12 cellular contexts compared by ENCODE assay signal in genomic region chr5:14775857-14776256, GRCh38.
A peak's percentile ranks its signal among the peaks of the same experiment; 100 is the strongest.
DNase-seq lines count a peak whose midpoint lies in the region; ATAC-seq and TF ChIP-seq lines count a peak whose summit lies in the region.
"Had no signal": no experiment of that assay in that cellular context is flagged by ENCODE, and none has a peak within 500 bp of the region (broad histone marks: within the 10 kb centered on the region; RNA-seq: fewer than 3 reads in every experiment).

No MANE protein-coding gene starts in this region.

- no peak overlapping the region for H3K4me3 Mint-ChIP-seq in activated naive CD8-positive, alpha-beta T cell
- no peak overlapping the region for H3K4me3 Mint-ChIP-seq in activated naive CD8-positive, alpha-beta T cell treated with anti-CD3 and anti-CD28 coated beads, Interleukin-2, amount 50 U/mL, for 24 hours
- H3K4me3 Mint-ChIP-seq: B cell, memory B cell had no signal

- intact Hi-C loops in ovary (cut with DNase I), result no loop called here

- peaks cover 53% of the 10 kb centered on the region for H3K4me1 Mint-ChIP-seq in activated naive CD8-positive, alpha-beta T cell (ENCODE audit: low read depth)
- peaks cover 5% of the 10 kb centered on the region for H3K4me1 Mint-ChIP-seq in activated naive CD8-positive, alpha-beta T cell treated with anti-CD3 and anti-CD28 coated beads, Interleukin-2, amount 50 U/mL, for 24 hours

- H3K4me1 ChIP-seq in Peyer's patch, result peaks cover 0 to 5% (median 0%) of the 10 kb centered on the region in 4 donors
- no peaks in the 10 kb centered on the region for H3K4me1 ChIP-seq in foreskin keratinocyte
- H3K4me1 ChIP-seq in thoracic aorta (ENCODE audit: control insufficient read depth in 1 of 2, low read depth in 2 of 2), result peaks cover 17 to 52% of the 10 kb centered on the region in 2 donors
- H3K4me1 ChIP-seq in ovary (ENCODE audit: insufficient read depth), result no peaks in the 10 kb centered on the region

- TF ChIP-seq POLR2A in Peyer's patch (IDR thresholded peaks at IDR 0.05) (no peak), ovary (IDR thresholded peaks at IDR 0.05) (no peak)

- WGBS in ovary, 3 donors, result 73 to 84% (median 83%) methylated on average over 7 of the region's 7 CpGs

- H3K36me3 Mint-ChIP-seq in activated naive CD8-positive, alpha-beta T cell, result peaks cover 23% of the 10 kb centered on the region
- H3K36me3 Mint-ChIP-seq in activated naive CD8-positive, alpha-beta T cell treated with anti-CD3 and anti-CD28 coated beads, Interleukin-2, amount 50 U/mL, for 24 hours (ENCODE audit: low read depth), result peaks cover 16% of the 10 kb centered on the region

- H3K27me3 Mint-ChIP-seq in activated naive CD8-positive, alpha-beta T cell, result no peaks in the 10 kb centered on the region
- H3K27me3 Mint-ChIP-seq in activated naive CD8-positive, alpha-beta T cell treated with anti-CD3 and anti-CD28 coated beads, Interleukin-2, amount 50 U/mL, for 24 hours, result no peaks in the 10 kb centered on the region
- H3K27me3 Mint-ChIP-seq: B cell, memory B cell had no signal

- no peak for ATAC-seq in activated naive CD8-positive, alpha-beta T cell treated with anti-CD3 and anti-CD28 coated beads, Interleukin-2, amount 50 U/mL, for 24 hours
- peak; percentile 29 for ATAC-seq in foreskin keratinocyte
- ATAC-seq in thoracic aorta (ENCODE audit: insufficient number of reproducible peaks, low FRiP score, low read depth), result no peak
- ATAC-seq in GM18867 (IDR thresholded peaks at IDR 0.05; ENCODE audit: unreplicated experiment), result no peak
- no peak for ATAC-seq in GM21737 (IDR thresholded peaks at IDR 0.05; ENCODE audit: unreplicated experiment)

- H3K4me3 ChIP-seq in Peyer's patch (no peak overlapping the region), thoracic aorta (no peak overlapping the region), ovary (no peak overlapping the region)

- H3K9me3 Mint-ChIP-seq in activated naive CD8-positive, alpha-beta T cell (ENCODE audit: low read depth), result no peaks in the 10 kb centered on the region
- H3K9me3 Mint-ChIP-seq in activated naive CD8-positive, alpha-beta T cell treated with anti-CD3 and anti-CD28 coated beads, Interleukin-2, amount 50 U/mL, for 24 hours, result no peaks in the 10 kb centered on the region
- H3K9me3 Mint-ChIP-seq: memory B cell had no signal

- peak overlapping the region; percentile 7 for H3K27ac Mint-ChIP-seq in activated naive CD8-positive, alpha-beta T cell
- H3K27ac Mint-ChIP-seq in activated naive CD8-positive, alpha-beta T cell treated with anti-CD3 and anti-CD28 coated beads, Interleukin-2, amount 50 U/mL, for 24 hours, result no peak overlapping the region
- H3K27ac Mint-ChIP-seq: B cell, memory B cell had no signal

- DNase-seq in activated naive CD8-positive, alpha-beta T cell treated with anti-CD3 and anti-CD28 coated beads, Interleukin-2, amount 50 U/mL, for 24 hours, result no peak
- DNase-seq in Peyer's patch (peak in 2 of 3 donors; percentile 53 to 54), foreskin keratinocyte (no peak), thoracic aorta (ENCODE audit: low spot score) (peak; percentile 14), ovary (no peak)
- DNase-seq: NCI-H1436, OCI-M1 had no signal

- H3K36me3 ChIP-seq in Peyer's patch, result no peaks in the 10 kb centered on the region
- no peaks in the 10 kb centered on the region for H3K36me3 ChIP-seq in thoracic aorta
- no peaks in the 10 kb centered on the region for H3K36me3 ChIP-seq in ovary

- no peaks in the 10 kb centered on the region for H3K9me3 ChIP-seq in Peyer's patch
- H3K9me3 ChIP-seq in thoracic aorta, result no peaks in the 10 kb centered on the region
- no peaks in the 10 kb centered on the region for H3K9me3 ChIP-seq in ovary

- H3K27me3 ChIP-seq in Peyer's patch (no peaks in the 10 kb centered on the region), foreskin keratinocyte (no peaks in the 10 kb centered on the region), thoracic aorta (replicated peaks; ENCODE audit: insufficient read depth) (no peaks in the 10 kb centered on the region), ovary (no peaks in the 10 kb centered on the region)

- no peak for TF ChIP-seq CTCF in Peyer's patch (IDR thresholded peaks at IDR 0.05)
- TF ChIP-seq CTCF in foreskin keratinocyte (conservative IDR thresholded peaks at IDR 0.05), result no peak
- TF ChIP-seq CTCF in thoracic aorta (IDR thresholded peaks at IDR 0.05), result no peak
- no peak for TF ChIP-seq CTCF in ovary (IDR thresholded peaks at IDR 0.05)

- TF ChIP-seq EP300 in ovary (IDR thresholded peaks at IDR 0.05), result no peak

- H3K27ac ChIP-seq in Peyer's patch, result no peak overlapping the region
- no peak overlapping the region for H3K27ac ChIP-seq in foreskin keratinocyte
- no peak overlapping the region for H3K27ac ChIP-seq in thoracic aorta
- no peak overlapping the region for H3K27ac ChIP-seq in ovary

Comparison
In these comparisons a context has a peak if more than half of its experiments do, and no peak if none do; other contexts are left out.
1. DNase-seq: peak in Peyer's patch (2 of 3) and thoracic aorta (single experiment); none in activated naive CD8-positive, alpha-beta T cell treated with anti-CD3 and anti-CD28 coated beads, Interleukin-2, amount 50 U/mL, for 24 hours (single experiment), foreskin keratinocyte (0 of 2) and ovary (0 of 5).